ENCODE assay signal across 23 cellular contexts in genomic region chr10:89657302-89657701, GRCh38. TPM values are rescaled to one million over a fixed set of nuclear protein-coding genes. Genes with fewer than 3 reads are reported as not detected.
DNase-seq lines count a peak whose midpoint lies in the region; ATAC-seq and FAIRE-seq lines count a peak whose summit lies in the region.
"Had no signal": no experiment of that assay in that cellular context is flagged by ENCODE, and none has a peak within 500 bp of the region (broad histone marks: within the 10 kb centered on the region; RNA-seq: fewer than 3 reads in every experiment).

No MANE protein-coding gene starts in this region.

- peaks cover 2% of the 10 kb centered on the region for H3K9me3 ChIP-seq in small intestine (ENCODE audit: control insufficient read depth, low read depth)
- H3K9me3 ChIP-seq: A549 had no signal

- FAIRE-seq in small intestine (lab: Jason Lieb, UNC), result no peak
- FAIRE-seq: A549, D721Med, GM12878, GM12892, GM18507 had no signal

- no peaks in the 10 kb centered on the region for H3K36me3 ChIP-seq in small intestine (ENCODE audit: control insufficient read depth in 2 of 2, insufficient read depth in 2 of 2, low read length in 2 of 2)
- H3K36me3 ChIP-seq: BLaER1 treated with 17β-estradiol and CSF1 and Interleukin-3, amounts not matched to agents 10 nM and 100 nM had no signal

- intact Hi-C loops in left colon (cut with DNase I, micrococcal nuclease), result no loop called here
- intact Hi-C loops in activated T-helper 1 cell treated with anti-CD3 and anti-CD28 coated beads, Interleukin-12 subunit alpha, Interleukin-12 subunit beta, Interleukin-2, Interleukin-4 antibody, amounts not matched to agents 30 ng/mL and 10 ng/mL and 1 ng/mL, durations not matched to agents 14 hours and 24 hours and 36 hours (cut with micrococcal nuclease), result no loop called here

- ATAC-seq in left colon (peak; percentile 80), T-cell (replicated peaks in 1 of 4) (no peak)
- ATAC-seq: A549; CD8-positive, alpha-beta T cell; GM12878 had no signal

- peaks cover 0 to 6% of the 10 kb centered on the region in 2 donors for H3K4me1 ChIP-seq in small intestine (ENCODE audit: control insufficient read depth in 2 of 2, insufficient read depth in 1 of 2, low read depth in 1 of 2, low read length in 1 of 2)
- H3K4me1 ChIP-seq: A549 had no signal

- no peaks in the 10 kb centered on the region for H3K36me3 Mint-ChIP-seq in T-cell
- H3K36me3 Mint-ChIP-seq in activated T-helper 1 cell treated with anti-CD3 and anti-CD28 coated beads, Interleukin-12 subunit alpha, Interleukin-12 subunit beta, Interleukin-2, Interleukin-4 antibody, amounts not matched to agents 30 ng/mL and 10 ng/mL and 1 ng/mL, durations not matched to agents 14 hours and 24 hours and 36 hours (ENCODE audit: low read depth), result no peaks in the 10 kb centered on the region
- H3K36me3 Mint-ChIP-seq: CD8-positive, alpha-beta T cell had no signal

- no peak overlapping the region for H3K4me3 ChIP-seq in small intestine (ENCODE audit: low read depth in 1 of 2, low read length in 2 of 2)
- H3K4me3 ChIP-seq: A549; BLaER1 treated with 17β-estradiol and CSF1 and Interleukin-3, amounts not matched to agents 10 nM and 100 nM; GM12878 had no signal

- peaks cover 0 to 3% of the 10 kb centered on the region in 2 donors for H3K27me3 ChIP-seq in small intestine (ENCODE audit: control insufficient read depth in 2 of 2, insufficient read depth in 2 of 2, low read length in 2 of 2)
- H3K27me3 ChIP-seq: BLaER1 treated with 17β-estradiol and CSF1 and Interleukin-3, amounts not matched to agents 10 nM and 100 nM had no signal

- no peak overlapping the region for H3K27ac Mint-ChIP-seq in T-cell
- H3K27ac Mint-ChIP-seq in activated T-helper 1 cell treated with anti-CD3 and anti-CD28 coated beads, Interleukin-12 subunit alpha, Interleukin-12 subunit beta, Interleukin-2, Interleukin-4 antibody, amounts not matched to agents 30 ng/mL and 10 ng/mL and 1 ng/mL, durations not matched to agents 14 hours and 24 hours and 36 hours, result no peak overlapping the region
- H3K27ac Mint-ChIP-seq: B cell; CD4-positive, alpha-beta T cell; CD8-positive, alpha-beta T cell had no signal

- CTCF ChIA-PET in T-cell (lab: Charles Lee), result no interaction called here

- DNase-seq in NCI-H226 (peak; percentile 53), amniotic epithelial cell (ENCODE audit: low read depth) (peak; percentile 31), left colon (no peak), small intestine (peak; percentile 62), T-cell (no peak), EL (no peak)
- DNase-seq in activated T-helper 1 cell treated with anti-CD3 and anti-CD28 coated beads, Interleukin-12 subunit alpha, Interleukin-12 subunit beta, Interleukin-2, Interleukin-4 antibody, amounts not matched to agents 30 ng/mL and 10 ng/mL and 1 ng/mL, durations not matched to agents 14 hours and 24 hours and 36 hours (ENCODE audit: low spot score), result no peak
- DNase-seq: AML-193; Caco-2; Calu3; CD4-positive, alpha-beta T cell; CD8-positive, alpha-beta T cell; DMS79 treated with DMSO at 0.1 percent for 48 hours; GDM1 had no signal

- H3K27ac ChIP-seq in small intestine (ENCODE audit: low read depth in 1 of 2, low read length in 1 of 2), result no peak overlapping the region
- H3K27ac ChIP-seq: 22Rv1; A549; BLaER1 treated with 17β-estradiol and CSF1 and Interleukin-3, amounts not matched to agents 10 nM and 100 nM; C4-2B had no signal

- H3K27me3 Mint-ChIP-seq in T-cell, result peaks cover 0 to 5% of the 10 kb centered on the region in 2 donors
- peaks cover 16% of the 10 kb centered on the region for H3K27me3 Mint-ChIP-seq in activated T-helper 1 cell treated with anti-CD3 and anti-CD28 coated beads, Interleukin-12 subunit alpha, Interleukin-12 subunit beta, Interleukin-2, Interleukin-4 antibody, amounts not matched to agents 30 ng/mL and 10 ng/mL and 1 ng/mL, durations not matched to agents 14 hours and 24 hours and 36 hours (ENCODE audit: insufficient read depth)
- H3K27me3 Mint-ChIP-seq: B cell; CD4-positive, alpha-beta T cell had no signal

- POLR2A ChIA-PET in T-cell (lab: Charles Lee), result no interaction called here

- 38 to 78% (median 50%) methylated on average over 1 of the region's 1 CpG for WGBS in small intestine, 3 donors

- H3K4me3 Mint-ChIP-seq in T-cell, result no peak overlapping the region
- no peak overlapping the region for H3K4me3 Mint-ChIP-seq in activated T-helper 1 cell treated with anti-CD3 and anti-CD28 coated beads, Interleukin-12 subunit alpha, Interleukin-12 subunit beta, Interleukin-2, Interleukin-4 antibody, amounts not matched to agents 30 ng/mL and 10 ng/mL and 1 ng/mL, durations not matched to agents 14 hours and 24 hours and 36 hours
- H3K4me3 Mint-ChIP-seq: B cell; CD4-positive, alpha-beta T cell; CD8-positive, alpha-beta T cell had no signal

- H3K9me3 Mint-ChIP-seq in T-cell, result peaks cover 4 to 5% (median 5%) of the 10 kb centered on the region in 3 donors
- no peaks in the 10 kb centered on the region for H3K9me3 Mint-ChIP-seq in activated T-helper 1 cell treated with anti-CD3 and anti-CD28 coated beads, Interleukin-12 subunit alpha, Interleukin-12 subunit beta, Interleukin-2, Interleukin-4 antibody, amounts not matched to agents 30 ng/mL and 10 ng/mL and 1 ng/mL, durations not matched to agents 14 hours and 24 hours and 36 hours
- H3K9me3 Mint-ChIP-seq: CD4-positive, alpha-beta T cell had no signal

- peaks cover 0 to 3% (median 0%) of the 10 kb centered on the region in 3 donors for H3K4me1 Mint-ChIP-seq in T-cell
- H3K4me1 Mint-ChIP-seq in activated T-helper 1 cell treated with anti-CD3 and anti-CD28 coated beads, Interleukin-12 subunit alpha, Interleukin-12 subunit beta, Interleukin-2, Interleukin-4 antibody, amounts not matched to agents 30 ng/mL and 10 ng/mL and 1 ng/mL, durations not matched to agents 14 hours and 24 hours and 36 hours (ENCODE audit: low read depth), result no peaks in the 10 kb centered on the region

RNA-seq across cellular contexts. Expression of gene PANK1, which starts 12.3 kb away (rescaled TPM):
- total RNA-seq in left colon (10 to 100 TPM; 28.7 to 33.5 TPM), T-cell (1 to 10 TPM; 1.4 to 2.0 (median 1.8) TPM)
- 10 to 100 TPM; 13.1 to 26.8 (median 15.9) TPM for polyA plus RNA-seq in small intestine
- 3.2 and 4.8 TPM in 2 replicates for total RNA-seq in activated T-helper 1 cell treated with anti-CD3 and anti-CD28 coated beads, Interleukin-12 subunit alpha, Interleukin-12 subunit beta, Interleukin-2, Interleukin-4 antibody, amounts not matched to agents 30 ng/mL and 10 ng/mL and 1 ng/mL, durations not matched to agents 14 hours and 24 hours and 36 hours

RNA-seq across cellular contexts. Expression of gene KIF20B, which starts 44.1 kb away (rescaled TPM):
- total RNA-seq in left colon (1 to 10 TPM; 5.6 to 8.9 TPM), T-cell (10 to 100 TPM; 17.6 to 21.5 (median 20.1) TPM)
- polyA plus RNA-seq in small intestine, result 1 to 10 TPM; 1.6 to 6.1 (median 1.6) TPM
- total RNA-seq in activated T-helper 1 cell treated with anti-CD3 and anti-CD28 coated beads, Interleukin-12 subunit alpha, Interleukin-12 subunit beta, Interleukin-2, Interleukin-4 antibody, amounts not matched to agents 30 ng/mL and 10 ng/mL and 1 ng/mL, durations not matched to agents 14 hours and 24 hours and 36 hours, result 48.7 TPM in 2 replicates

Comparison
In these comparisons a context has a peak if more than half of its experiments do, and no peak if none do; other contexts are left out.
1. DNase-seq: peak in NCI-H226 (single experiment), amniotic epithelial cell (single experiment) and small intestine (single experiment); none in left colon (0 of 2), T-cell (0 of 34), activated T-helper 1 cell treated with anti-CD3 and anti-CD28 coated beads, Interleukin-12 subunit alpha, Interleukin-12 subunit beta, Interleukin-2, Interleukin-4 antibody, amounts not matched to agents 30 ng/mL and 10 ng/mL and 1 ng/mL, durations not matched to agents 14 hours and 24 hours and 36 hours (single experiment) and EL (single experiment).